8 cellular contexts compared by ENCODE assay signal in genomic region chr1:230426246-230427101, GRCh38. TPM values are rescaled to one million over a fixed set of nuclear protein-coding genes. Genes with fewer than 3 reads are reported as not detected.
DNase-seq lines count a peak whose midpoint lies in the region; ATAC-seq and TF ChIP-seq lines count a peak whose summit lies in the region.

TSS of gene PGBD5 (minus strand) at chr1:230426332. CDS start at chr1:230425928, 404 bp downstream.

- TF ChIP-seq CTCF in natural killer cell (IDR thresholded peaks at IDR 0.05): no peak

- DNase-seq in COLO668 (lab: John Stamatoyannopoulos, UW; ENCODE audit: unreplicated experiment) (peak; percentile 96), HT1080 (ENCODE audit: low read depth) (peak; percentile 45), NOMO-1 treated with DMSO at 0.1 percent for 48 hours (lab: John Stamatoyannopoulos, UW; ENCODE audit: unreplicated experiment) (peak; percentile 39), fibroblast of gingiva (ENCODE audit: low read depth) (peak; percentile 29), natural killer cell (peak; percentile 35)
- DNase-seq in activated T-cell treated with anti-CD3 and anti-CD28 coated beads, Interleukin-2, amount 50 U/mL, for 24 hours: peak; percentile 74
- DNase-seq in stimulated activated naive CD8-positive, alpha-beta T cell treated with anti-CD3 and anti-CD28 coated beads, Interleukin-15, amount 100 ng/mL, for 72 hours: peak; percentile 60 to 69

- H3K4me1 Mint-ChIP-seq in activated T-cell treated with anti-CD3 and anti-CD28 coated beads, Interleukin-2, amount 50 U/mL, for 24 hours (ENCODE audit: low read depth): peaks cover 13% of the 10 kb centered on the region
- H3K4me1 Mint-ChIP-seq in natural killer cell: peaks cover 18 to 20% of the 10 kb centered on the region in 2 donors
- peaks cover 11% of the 10 kb centered on the region for H3K4me1 Mint-ChIP-seq in stimulated activated naive CD8-positive, alpha-beta T cell treated with anti-CD3 and anti-CD28 coated beads, Interleukin-15, amount 100 ng/mL, for 72 hours

- ATAC-seq in GM21360 (IDR thresholded peaks at IDR 0.05; ENCODE audit: unreplicated experiment) (peak; percentile 82), natural killer cell (peak; percentile 69 to 87 (median 84))
- ATAC-seq in stimulated activated naive CD8-positive, alpha-beta T cell treated with anti-CD3 and anti-CD28 coated beads, Interleukin-15, amount 100 ng/mL, for 72 hours: peak; percentile 84

- H3K36me3 Mint-ChIP-seq in activated T-cell treated with anti-CD3 and anti-CD28 coated beads, Interleukin-2, amount 50 U/mL, for 24 hours (ENCODE audit: low read depth): no peaks in the 10 kb centered on the region
- peaks cover 7% of the 10 kb centered on the region for H3K36me3 Mint-ChIP-seq in natural killer cell

- H3K27ac Mint-ChIP-seq in activated T-cell treated with anti-CD3 and anti-CD28 coated beads, Interleukin-2, amount 50 U/mL, for 24 hours: no peak within 1 kb of the TSS
- no peak within 1 kb of the TSS for H3K27ac Mint-ChIP-seq in natural killer cell
- H3K27ac Mint-ChIP-seq in stimulated activated naive CD8-positive, alpha-beta T cell treated with anti-CD3 and anti-CD28 coated beads, Interleukin-15, amount 100 ng/mL, for 72 hours: no peak within 1 kb of the TSS

- H3K27me3 Mint-ChIP-seq in activated T-cell treated with anti-CD3 and anti-CD28 coated beads, Interleukin-2, amount 50 U/mL, for 24 hours: peaks cover 55% of the 10 kb centered on the region
- peaks cover 52 to 63% of the 10 kb centered on the region in 2 donors for H3K27me3 Mint-ChIP-seq in natural killer cell (ENCODE audit: low read depth in 2 of 2)
- peaks cover 55% of the 10 kb centered on the region for H3K27me3 Mint-ChIP-seq in stimulated activated naive CD8-positive, alpha-beta T cell treated with anti-CD3 and anti-CD28 coated beads, Interleukin-15, amount 100 ng/mL, for 72 hours

- intact Hi-C loops in natural killer cell (cut with micrococcal nuclease): no loop called here

- no peaks in the 10 kb centered on the region for H3K9me3 Mint-ChIP-seq in activated T-cell treated with anti-CD3 and anti-CD28 coated beads, Interleukin-2, amount 50 U/mL, for 24 hours
- H3K9me3 Mint-ChIP-seq in natural killer cell: peaks cover 1 to 2% of the 10 kb centered on the region in 2 donors
- H3K9me3 Mint-ChIP-seq in stimulated activated naive CD8-positive, alpha-beta T cell treated with anti-CD3 and anti-CD28 coated beads, Interleukin-15, amount 100 ng/mL, for 72 hours: no peaks in the 10 kb centered on the region

- peak within 1 kb of the TSS; percentile 65 for H3K4me3 Mint-ChIP-seq in activated T-cell treated with anti-CD3 and anti-CD28 coated beads, Interleukin-2, amount 50 U/mL, for 24 hours
- peak within 1 kb of the TSS; percentile 82 for H3K4me3 Mint-ChIP-seq in natural killer cell
- H3K4me3 Mint-ChIP-seq in stimulated activated naive CD8-positive, alpha-beta T cell treated with anti-CD3 and anti-CD28 coated beads, Interleukin-15, amount 100 ng/mL, for 72 hours: peak within 1 kb of the TSS; percentile 52 to 66

RNA-seq across cellular contexts. Expression of gene PGBD5, which starts in this region (rescaled TPM):
- 2.3 and 3.6 TPM in 2 replicates for total RNA-seq in HT1080 (2014; rRNA removed; shearing (Covaris generic))
- 1.1 and 2.1 TPM in 2 replicates for polyA plus RNA-seq in HT1080 (2015; cell fraction: cytosol; rRNA removed)
- polyA plus RNA-seq in HT1080 (2015; cell fraction: nucleus; rRNA removed): 1.4 and 2.7 TPM in 2 replicates
- total RNA-seq in natural killer cell: under 1 TPM in 2 of 3 donors, not detected in 1; 0.02 to 0.90 TPM

Comparison
In these comparisons a context has a peak if more than half of its experiments do, and no peak if none do; other contexts are left out.
1. Peak in every context shown above with its lines: DNase-seq and ATAC-seq.
2. Peak in DNase-seq and ATAC-seq in natural killer cell; RNA of the gene not detected or under 1 TPM.
3. DNase-seq: peak in every context shown above with its lines; median percentile 96 in COLO668; 74 in activated T-cell treated with anti-CD3 and anti-CD28 coated beads, Interleukin-2, amount 50 U/mL, for 24 hours; 64 in stimulated activated naive CD8-positive, alpha-beta T cell treated with anti-CD3 and anti-CD28 coated beads, Interleukin-15, amount 100 ng/mL, for 72 hours; 45 in HT1080; 39 in NOMO-1 treated with DMSO at 0.1 percent for 48 hours; 35 in natural killer cell; 29 in fibroblast of gingiva.